In genomic region chr2:117982376-117983033, GRCh38 we compare ENCODE assay signal across 1 cellular context.
TF ChIP-seq lines count a peak whose summit lies in the region.

No MANE protein-coding gene starts in this region.

TF ChIP-seq in GM23338, 12 proteins besides CTCF, POLR2A, EP300 and RAD21 (continued from another document):
- TF ChIP-seq REST (IDR thresholded peaks at IDR 0.05; ENCODE audit: unreplicated experiment) (no peak), STAT1 (IDR thresholded peaks at IDR 0.05; ENCODE audit: unreplicated experiment) (no peak), EZH2phosphoT487 (IDR thresholded peaks at IDR 0.05; ENCODE audit: unreplicated experiment) (no peak), ZNF114 (CRISPR knock-in tag; IDR thresholded peaks at IDR 0.05) (no peak), ETS1 (IDR thresholded peaks at IDR 0.05) (no peak), ZNF331 (CRISPR knock-in tag; IDR thresholded peaks at IDR 0.05; ENCODE audit: low read depth) (no peak), JUNB (IDR thresholded peaks at IDR 0.05; ENCODE audit: unreplicated experiment) (no peak)
